ENCODE assay signal across 1 cellular context in the genomic region with DNA sequence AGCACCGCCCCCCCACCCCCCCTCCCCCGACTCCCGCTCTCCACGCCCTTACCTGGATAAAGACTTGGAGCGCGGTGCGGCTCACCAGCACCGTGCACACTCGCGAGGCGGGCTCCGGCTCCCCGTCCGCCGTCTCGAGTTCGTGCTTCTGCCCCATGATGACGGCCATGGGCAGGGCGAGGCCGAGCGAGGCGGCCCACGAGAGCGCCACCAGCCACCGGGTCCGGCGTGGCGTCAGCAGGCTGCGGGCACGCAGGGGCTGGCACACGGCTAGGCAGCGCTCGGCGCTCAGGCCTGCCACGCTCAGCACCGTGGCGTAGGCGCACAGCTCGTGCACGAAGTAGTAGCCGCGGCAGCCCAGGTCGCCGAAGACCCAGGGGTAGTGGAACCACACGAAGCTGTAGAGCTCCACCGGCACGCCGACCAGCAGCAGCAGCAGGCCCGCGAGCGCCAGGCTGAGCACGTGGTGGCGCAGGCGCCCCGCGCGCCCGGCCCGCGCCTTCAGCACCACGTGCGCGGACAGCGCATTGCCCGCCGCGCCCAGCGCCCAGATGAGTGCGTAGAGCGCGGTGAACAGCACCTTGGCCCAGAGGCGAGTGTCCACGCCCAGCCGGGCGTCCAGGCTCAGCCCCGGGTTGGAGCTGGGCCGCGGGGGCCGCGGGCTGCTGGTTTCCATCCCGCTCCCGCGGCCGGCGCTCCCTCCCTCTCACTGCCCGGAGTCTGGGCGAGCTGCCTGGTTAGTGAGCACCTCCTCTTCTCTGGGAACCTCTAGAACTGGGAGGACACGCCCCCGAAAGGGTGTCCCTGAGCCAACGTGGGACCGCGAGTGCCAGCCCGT.
TF ChIP-seq lines count a peak whose summit lies in the region.

A gene with protein sequence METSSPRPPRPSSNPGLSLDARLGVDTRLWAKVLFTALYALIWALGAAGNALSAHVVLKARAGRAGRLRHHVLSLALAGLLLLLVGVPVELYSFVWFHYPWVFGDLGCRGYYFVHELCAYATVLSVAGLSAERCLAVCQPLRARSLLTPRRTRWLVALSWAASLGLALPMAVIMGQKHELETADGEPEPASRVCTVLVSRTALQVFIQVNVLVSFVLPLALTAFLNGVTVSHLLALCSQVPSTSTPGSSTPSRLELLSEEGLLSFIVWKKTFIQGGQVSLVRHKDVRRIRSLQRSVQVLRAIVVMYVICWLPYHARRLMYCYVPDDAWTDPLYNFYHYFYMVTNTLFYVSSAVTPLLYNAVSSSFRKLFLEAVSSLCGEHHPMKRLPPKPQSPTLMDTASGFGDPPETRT (minus strand): TSS at position 742 of the 838 bp plus-strand sequence. CDS start 66 bp downstream, at position 676.

TF ChIP-seq in HepG2, 621 proteins besides CTCF, POLR2A, EP300 and RAD21 (continued from another document and continues in another):
- TF ChIP-seq ZNF761 (CRISPR knock-in tag; conservative IDR thresholded peaks at IDR 0.05): peak; percentile 97; the same call in 1 of the 2 replicates
- TF ChIP-seq, protein P1, sequence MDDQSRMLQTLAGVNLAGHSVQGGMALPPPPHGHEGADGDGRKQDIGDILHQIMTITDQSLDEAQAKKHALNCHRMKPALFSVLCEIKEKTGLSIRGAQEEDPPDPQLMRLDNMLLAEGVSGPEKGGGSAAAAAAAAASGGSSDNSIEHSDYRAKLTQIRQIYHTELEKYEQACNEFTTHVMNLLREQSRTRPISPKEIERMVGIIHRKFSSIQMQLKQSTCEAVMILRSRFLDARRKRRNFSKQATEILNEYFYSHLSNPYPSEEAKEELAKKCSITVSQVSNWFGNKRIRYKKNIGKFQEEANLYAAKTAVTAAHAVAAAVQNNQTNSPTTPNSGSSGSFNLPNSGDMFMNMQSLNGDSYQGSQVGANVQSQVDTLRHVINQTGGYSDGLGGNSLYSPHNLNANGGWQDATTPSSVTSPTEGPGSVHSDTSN (CRISPR knock-in tag; IDR thresholded peaks at IDR 0.05; ENCODE audit: borderline replicate concordance): peak; percentile 98
- TF ChIP-seq ZNF317 (CRISPR knock-in tag; IDR thresholded peaks at IDR 0.05): no peak
- TF ChIP-seq, protein P2, sequence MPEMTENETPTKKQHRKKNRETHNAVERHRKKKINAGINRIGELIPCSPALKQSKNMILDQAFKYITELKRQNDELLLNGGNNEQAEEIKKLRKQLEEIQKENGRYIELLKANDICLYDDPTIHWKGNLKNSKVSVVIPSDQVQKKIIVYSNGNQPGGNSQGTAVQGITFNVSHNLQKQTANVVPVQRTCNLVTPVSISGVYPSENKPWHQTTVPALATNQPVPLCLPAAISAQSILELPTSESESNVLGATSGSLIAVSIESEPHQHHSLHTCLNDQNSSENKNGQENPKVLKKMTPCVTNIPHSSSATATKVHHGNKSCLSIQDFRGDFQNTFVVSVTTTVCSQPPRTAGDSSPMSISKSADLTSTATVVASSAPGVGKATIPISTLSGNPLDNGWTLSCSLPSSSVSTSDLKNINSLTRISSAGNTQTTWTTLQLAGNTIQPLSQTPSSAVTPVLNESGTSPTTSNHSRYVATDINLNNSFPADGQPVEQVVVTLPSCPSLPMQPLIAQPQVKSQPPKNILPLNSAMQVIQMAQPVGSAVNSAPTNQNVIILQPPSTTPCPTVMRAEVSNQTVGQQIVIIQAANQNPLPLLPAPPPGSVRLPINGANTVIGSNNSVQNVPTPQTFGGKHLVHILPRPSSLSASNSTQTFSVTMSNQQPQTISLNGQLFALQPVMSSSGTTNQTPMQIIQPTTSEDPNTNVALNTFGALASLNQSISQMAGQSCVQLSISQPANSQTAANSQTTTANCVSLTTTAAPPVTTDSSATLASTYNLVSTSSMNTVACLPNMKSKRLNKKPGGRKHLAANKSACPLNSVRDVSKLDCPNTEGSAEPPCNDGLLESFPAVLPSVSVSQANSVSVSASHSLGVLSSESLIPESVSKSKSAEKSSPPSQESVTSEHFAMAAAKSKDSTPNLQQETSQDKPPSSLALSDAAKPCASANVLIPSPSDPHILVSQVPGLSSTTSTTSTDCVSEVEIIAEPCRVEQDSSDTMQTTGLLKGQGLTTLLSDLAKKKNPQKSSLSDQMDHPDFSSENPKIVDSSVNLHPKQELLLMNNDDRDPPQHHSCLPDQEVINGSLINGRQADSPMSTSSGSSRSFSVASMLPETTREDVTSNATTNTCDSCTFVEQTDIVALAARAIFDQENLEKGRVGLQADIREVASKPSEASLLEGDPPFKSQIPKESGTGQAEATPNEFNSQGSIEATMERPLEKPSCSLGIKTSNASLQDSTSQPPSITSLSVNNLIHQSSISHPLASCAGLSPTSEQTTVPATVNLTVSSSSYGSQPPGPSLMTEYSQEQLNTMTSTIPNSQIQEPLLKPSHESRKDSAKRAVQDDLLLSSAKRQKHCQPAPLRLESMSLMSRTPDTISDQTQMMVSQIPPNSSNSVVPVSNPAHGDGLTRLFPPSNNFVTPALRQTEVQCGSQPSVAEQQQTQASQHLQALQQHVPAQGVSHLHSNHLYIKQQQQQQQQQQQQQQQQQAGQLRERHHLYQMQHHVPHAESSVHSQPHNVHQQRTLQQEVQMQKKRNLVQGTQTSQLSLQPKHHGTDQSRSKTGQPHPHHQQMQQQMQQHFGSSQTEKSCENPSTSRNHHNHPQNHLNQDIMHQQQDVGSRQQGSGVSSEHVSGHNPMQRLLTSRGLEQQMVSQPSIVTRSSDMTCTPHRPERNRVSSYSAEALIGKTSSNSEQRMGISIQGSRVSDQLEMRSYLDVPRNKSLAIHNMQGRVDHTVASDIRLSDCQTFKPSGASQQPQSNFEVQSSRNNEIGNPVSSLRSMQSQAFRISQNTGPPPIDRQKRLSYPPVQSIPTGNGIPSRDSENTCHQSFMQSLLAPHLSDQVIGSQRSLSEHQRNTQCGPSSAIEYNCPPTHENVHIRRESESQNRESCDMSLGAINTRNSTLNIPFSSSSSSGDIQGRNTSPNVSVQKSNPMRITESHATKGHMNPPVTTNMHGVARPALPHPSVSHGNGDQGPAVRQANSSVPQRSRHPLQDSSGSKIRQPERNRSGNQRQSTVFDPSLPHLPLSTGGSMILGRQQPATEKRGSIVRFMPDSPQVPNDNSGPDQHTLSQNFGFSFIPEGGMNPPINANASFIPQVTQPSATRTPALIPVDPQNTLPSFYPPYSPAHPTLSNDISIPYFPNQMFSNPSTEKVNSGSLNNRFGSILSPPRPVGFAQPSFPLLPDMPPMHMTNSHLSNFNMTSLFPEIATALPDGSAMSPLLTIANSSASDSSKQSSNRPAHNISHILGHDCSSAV (CRISPR knock-in tag; IDR thresholded peaks at IDR 0.05; ENCODE audit: borderline replicate concordance): no peak
- TF ChIP-seq MTF2 (CRISPR knock-in tag; IDR thresholded peaks at IDR 0.05; ENCODE audit: borderline replicate concordance): peak; percentile 95; the same call in 1 of the 2 replicates
- TF ChIP-seq, protein P3, sequence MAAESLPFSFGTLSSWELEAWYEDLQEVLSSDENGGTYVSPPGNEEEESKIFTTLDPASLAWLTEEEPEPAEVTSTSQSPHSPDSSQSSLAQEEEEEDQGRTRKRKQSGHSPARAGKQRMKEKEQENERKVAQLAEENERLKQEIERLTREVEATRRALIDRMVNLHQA (CRISPR knock-in tag; IDR thresholded peaks at IDR 0.05): no peak
- TF ChIP-seq, protein P4, sequence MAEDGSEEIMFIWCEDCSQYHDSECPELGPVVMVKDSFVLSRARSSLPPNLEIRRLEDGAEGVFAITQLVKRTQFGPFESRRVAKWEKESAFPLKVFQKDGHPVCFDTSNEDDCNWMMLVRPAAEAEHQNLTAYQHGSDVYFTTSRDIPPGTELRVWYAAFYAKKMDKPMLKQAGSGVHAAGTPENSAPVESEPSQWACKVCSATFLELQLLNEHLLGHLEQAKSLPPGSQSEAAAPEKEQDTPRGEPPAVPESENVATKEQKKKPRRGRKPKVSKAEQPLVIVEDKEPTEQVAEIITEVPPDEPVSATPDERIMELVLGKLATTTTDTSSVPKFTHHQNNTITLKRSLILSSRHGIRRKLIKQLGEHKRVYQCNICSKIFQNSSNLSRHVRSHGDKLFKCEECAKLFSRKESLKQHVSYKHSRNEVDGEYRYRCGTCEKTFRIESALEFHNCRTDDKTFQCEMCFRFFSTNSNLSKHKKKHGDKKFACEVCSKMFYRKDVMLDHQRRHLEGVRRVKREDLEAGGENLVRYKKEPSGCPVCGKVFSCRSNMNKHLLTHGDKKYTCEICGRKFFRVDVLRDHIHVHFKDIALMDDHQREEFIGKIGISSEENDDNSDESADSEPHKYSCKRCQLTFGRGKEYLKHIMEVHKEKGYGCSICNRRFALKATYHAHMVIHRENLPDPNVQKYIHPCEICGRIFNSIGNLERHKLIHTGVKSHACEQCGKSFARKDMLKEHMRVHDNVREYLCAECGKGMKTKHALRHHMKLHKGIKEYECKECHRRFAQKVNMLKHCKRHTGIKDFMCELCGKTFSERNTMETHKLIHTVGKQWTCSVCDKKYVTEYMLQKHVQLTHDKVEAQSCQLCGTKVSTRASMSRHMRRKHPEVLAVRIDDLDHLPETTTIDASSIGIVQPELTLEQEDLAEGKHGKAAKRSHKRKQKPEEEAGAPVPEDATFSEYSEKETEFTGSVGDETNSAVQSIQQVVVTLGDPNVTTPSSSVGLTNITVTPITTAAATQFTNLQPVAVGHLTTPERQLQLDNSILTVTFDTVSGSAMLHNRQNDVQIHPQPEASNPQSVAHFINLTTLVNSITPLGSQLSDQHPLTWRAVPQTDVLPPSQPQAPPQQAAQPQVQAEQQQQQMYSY (CRISPR knock-in tag; IDR thresholded peaks at IDR 0.05): peak; percentile 84
- no peak for TF ChIP-seq MAFK (conservative IDR thresholded peaks at IDR 0.05 in 1 of 2, IDR thresholded peaks at IDR 0.05 in 1 of 2; ENCODE audit: low read length in 2 of 2)
- peak; percentile 51; the same call in 1 of the 2 replicates for TF ChIP-seq PHF8 (CRISPR knock-in tag; IDR thresholded peaks at IDR 0.05)
- TF ChIP-seq, protein P5, sequence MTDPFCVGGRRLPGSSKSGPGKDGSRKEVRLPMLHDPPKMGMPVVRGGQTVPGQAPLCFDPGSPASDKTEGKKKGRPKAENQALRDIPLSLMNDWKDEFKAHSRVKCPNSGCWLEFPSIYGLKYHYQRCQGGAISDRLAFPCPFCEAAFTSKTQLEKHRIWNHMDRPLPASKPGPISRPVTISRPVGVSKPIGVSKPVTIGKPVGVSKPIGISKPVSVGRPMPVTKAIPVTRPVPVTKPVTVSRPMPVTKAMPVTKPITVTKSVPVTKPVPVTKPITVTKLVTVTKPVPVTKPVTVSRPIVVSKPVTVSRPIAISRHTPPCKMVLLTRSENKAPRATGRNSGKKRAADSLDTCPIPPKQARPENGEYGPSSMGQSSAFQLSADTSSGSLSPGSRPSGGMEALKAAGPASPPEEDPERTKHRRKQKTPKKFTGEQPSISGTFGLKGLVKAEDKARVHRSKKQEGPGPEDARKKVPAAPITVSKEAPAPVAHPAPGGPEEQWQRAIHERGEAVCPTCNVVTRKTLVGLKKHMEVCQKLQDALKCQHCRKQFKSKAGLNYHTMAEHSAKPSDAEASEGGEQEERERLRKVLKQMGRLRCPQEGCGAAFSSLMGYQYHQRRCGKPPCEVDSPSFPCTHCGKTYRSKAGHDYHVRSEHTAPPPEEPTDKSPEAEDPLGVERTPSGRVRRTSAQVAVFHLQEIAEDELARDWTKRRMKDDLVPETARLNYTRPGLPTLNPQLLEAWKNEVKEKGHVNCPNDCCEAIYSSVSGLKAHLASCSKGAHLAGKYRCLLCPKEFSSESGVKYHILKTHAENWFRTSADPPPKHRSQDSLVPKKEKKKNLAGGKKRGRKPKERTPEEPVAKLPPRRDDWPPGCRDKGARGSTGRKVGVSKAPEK (CRISPR knock-in tag; IDR thresholded peaks at IDR 0.05; ENCODE audit: borderline replicate concordance): no peak
- no peak for TF ChIP-seq NR2F1 (CRISPR knock-in tag; IDR thresholded peaks at IDR 0.05)
- no peak; the same call in 1 of the 2 replicates for TF ChIP-seq ZNF660 (CRISPR knock-in tag; IDR thresholded peaks at IDR 0.05; ENCODE audit: borderline replicate concordance, low read depth)
- TF ChIP-seq ZNF232 (CRISPR knock-in tag; IDR thresholded peaks at IDR 0.05; ENCODE audit: borderline replicate concordance): peak; percentile 99
- TF ChIP-seq FOXM1 (CRISPR knock-in tag; IDR thresholded peaks at IDR 0.05): peak; percentile 79; the same call in 1 of the 2 replicates
- TF ChIP-seq, protein P6, sequence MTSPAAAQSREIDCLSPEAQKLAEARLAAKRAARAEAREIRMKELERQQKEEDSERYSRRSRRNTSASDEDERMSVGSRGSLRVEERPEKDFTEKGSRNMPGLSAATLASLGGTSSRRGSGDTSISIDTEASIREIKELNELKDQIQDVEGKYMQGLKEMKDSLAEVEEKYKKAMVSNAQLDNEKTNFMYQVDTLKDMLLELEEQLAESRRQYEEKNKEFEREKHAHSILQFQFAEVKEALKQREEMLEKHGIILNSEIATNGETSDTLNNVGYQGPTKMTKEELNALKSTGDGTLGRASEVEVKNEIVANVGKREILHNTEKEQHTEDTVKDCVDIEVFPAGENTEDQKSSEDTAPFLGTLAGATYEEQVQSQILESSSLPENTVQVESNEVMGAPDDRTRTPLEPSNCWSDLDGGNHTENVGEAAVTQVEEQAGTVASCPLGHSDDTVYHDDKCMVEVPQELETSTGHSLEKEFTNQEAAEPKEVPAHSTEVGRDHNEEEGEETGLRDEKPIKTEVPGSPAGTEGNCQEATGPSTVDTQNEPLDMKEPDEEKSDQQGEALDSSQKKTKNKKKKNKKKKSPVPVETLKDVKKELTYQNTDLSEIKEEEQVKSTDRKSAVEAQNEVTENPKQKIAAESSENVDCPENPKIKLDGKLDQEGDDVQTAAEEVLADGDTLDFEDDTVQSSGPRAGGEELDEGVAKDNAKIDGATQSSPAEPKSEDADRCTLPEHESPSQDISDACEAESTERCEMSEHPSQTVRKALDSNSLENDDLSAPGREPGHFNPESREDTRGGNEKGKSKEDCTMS (CRISPR knock-in tag; conservative IDR thresholded peaks at IDR 0.05): peak; percentile 93; the same call in 1 of the 2 replicates
- peak; percentile 98 for TF ChIP-seq ZNF616 (CRISPR knock-in tag; IDR thresholded peaks at IDR 0.05; ENCODE audit: low read depth)
- TF ChIP-seq, protein P7, sequence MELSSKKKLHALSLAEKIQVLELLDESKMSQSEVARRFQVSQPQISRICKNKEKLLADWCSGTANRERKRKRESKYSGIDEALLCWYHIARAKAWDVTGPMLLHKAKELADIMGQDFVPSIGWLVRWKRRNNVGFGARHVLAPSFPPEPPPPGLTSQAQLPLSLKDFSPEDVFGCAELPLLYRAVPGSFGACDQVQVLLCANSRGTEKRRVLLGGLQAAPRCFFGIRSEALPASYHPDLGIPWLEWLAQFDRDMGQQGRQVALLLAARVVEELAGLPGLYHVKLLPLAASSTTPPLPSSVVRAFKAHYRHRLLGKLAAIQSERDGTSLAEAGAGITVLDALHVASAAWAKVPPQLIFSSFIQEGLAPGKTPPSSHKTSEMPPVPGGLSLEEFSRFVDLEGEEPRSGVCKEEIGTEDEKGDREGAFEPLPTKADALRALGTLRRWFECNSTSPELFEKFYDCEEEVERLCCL (CRISPR knock-in tag; IDR thresholded peaks at IDR 0.05; ENCODE audit: borderline replicate concordance): peak; percentile 76; the same call in 1 of the 2 replicates
- peak; percentile 100 for TF ChIP-seq ERF (CRISPR knock-in tag; IDR thresholded peaks at IDR 0.05)
- TF ChIP-seq, protein P8, sequence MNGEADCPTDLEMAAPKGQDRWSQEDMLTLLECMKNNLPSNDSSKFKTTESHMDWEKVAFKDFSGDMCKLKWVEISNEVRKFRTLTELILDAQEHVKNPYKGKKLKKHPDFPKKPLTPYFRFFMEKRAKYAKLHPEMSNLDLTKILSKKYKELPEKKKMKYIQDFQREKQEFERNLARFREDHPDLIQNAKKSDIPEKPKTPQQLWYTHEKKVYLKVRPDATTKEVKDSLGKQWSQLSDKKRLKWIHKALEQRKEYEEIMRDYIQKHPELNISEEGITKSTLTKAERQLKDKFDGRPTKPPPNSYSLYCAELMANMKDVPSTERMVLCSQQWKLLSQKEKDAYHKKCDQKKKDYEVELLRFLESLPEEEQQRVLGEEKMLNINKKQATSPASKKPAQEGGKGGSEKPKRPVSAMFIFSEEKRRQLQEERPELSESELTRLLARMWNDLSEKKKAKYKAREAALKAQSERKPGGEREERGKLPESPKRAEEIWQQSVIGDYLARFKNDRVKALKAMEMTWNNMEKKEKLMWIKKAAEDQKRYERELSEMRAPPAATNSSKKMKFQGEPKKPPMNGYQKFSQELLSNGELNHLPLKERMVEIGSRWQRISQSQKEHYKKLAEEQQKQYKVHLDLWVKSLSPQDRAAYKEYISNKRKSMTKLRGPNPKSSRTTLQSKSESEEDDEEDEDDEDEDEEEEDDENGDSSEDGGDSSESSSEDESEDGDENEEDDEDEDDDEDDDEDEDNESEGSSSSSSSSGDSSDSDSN (CRISPR knock-in tag; IDR thresholded peaks at IDR 0.05): peak; percentile 92
- no peak for TF ChIP-seq U2AF2 (IDR thresholded peaks at IDR 0.05; ENCODE audit: low read depth, low read length)
